In the genomic region with DNA sequence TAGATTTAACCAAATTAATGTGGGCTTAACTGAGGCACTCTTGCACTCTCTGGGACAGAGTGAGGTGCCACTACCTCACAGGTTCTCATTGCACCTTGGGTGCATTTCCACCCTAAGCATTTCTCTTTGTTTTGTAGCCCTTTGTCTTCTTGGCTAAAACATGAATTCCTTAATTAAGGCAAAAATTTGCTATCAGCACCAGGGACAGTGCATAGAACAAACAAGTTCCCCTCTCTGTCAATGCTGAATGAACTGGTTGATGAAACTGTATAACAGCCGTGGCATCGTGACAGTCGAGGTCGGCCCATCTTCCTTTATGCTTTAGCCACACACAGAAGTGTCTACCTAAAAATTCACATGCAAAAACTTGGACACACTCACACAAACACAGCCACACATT, we compare ENCODE assay signal across 25 cellular contexts.
DNase-seq lines count a peak whose midpoint lies in the region; TF ChIP-seq lines count a peak whose summit lies in the region.
"Had no signal": no experiment of that assay in that cellular context is flagged by ENCODE, and none has a peak within 500 bp of the region (broad histone marks: within the 10 kb centered on the region; RNA-seq: fewer than 3 reads in every experiment).

No MANE protein-coding gene starts in this region.

- no peaks in the 10 kb centered on the region for H3K9me3 Mint-ChIP-seq in activated CD4-positive, alpha-beta memory T cell treated with anti-CD3 and anti-CD28 coated beads, Interleukin-2, amount 10 ng/mL, durations not matched to agents 7 days and 5 days
- H3K9me3 Mint-ChIP-seq: activated naive CD8-positive, alpha-beta T cell treated with anti-CD3 and anti-CD28 coated beads, Interleukin-2, amount 10 ng/mL, durations not matched to agents 7 days and 5 days; CD14-positive monocyte; stimulated activated effector memory CD8-positive, alpha-beta T cell treated with anti-CD3 and anti-CD28 coated beads, Interleukin-12 subunit alpha, Interleukin-12 subunit beta, amount 100 ng/mL, for 72 hours; type B pancreatic cell had no signal

- H3K4me3 ChIP-seq in H7 (ENCODE audit: insufficient read depth, low read depth, low read length) (no peak overlapping the region), NB4 (ENCODE audit: low read depth, low read length) (no peak overlapping the region)
- H3K4me3 ChIP-seq: SK-N-MC had no signal

- DNase-seq in H7 (peak; percentile 24), NB4 (ENCODE audit: low read depth) (peak; percentile 10), dermis blood vessel endothelial cell (peak; percentile 11), myocyte (ENCODE audit: low read depth) (peak; percentile 20), GDM1 (lab: John Stamatoyannopoulos, UW) (no peak), D341Med (ENCODE audit: low spot score) (no peak)
- no peak for DNase-seq in activated CD4-positive, alpha-beta memory T cell treated with anti-CD3 and anti-CD28 coated beads, Interleukin-2, amount 10 ng/mL, durations not matched to agents 7 days and 5 days
- DNase-seq: activated CD4-positive, alpha-beta T cell treated with anti-CD3 and anti-CD28 coated beads for 4 hours; activated effector memory CD4-positive, alpha-beta T cell treated with anti-CD3 and anti-CD28 coated beads, Interleukin-2, amount 50 U/mL, for 16 hours; activated naive CD8-positive, alpha-beta T cell treated with anti-CD3 and anti-CD28 coated beads, Interleukin-2, amount 10 ng/mL, durations not matched to agents 7 days and 5 days; activated T-cell treated with anti-CD3 and anti-CD28 coated beads, Interleukin-2, amount 50 U/mL, for 1 hour; Calu3; DND-41; mesenchymal stem cell; NCI-H1417; NCI-H2081 treated with DMSO at 0.1 percent for 48 hours; NCI-H226; NCI-H748 treated with DMSO at 0.1 percent for 48 hours; posterior cingulate gyrus; stimulated activated CD4-positive, alpha-beta T cell treated with anti-CD3 and anti-CD28 coated beads, Interleukin-12 subunit alpha, Interleukin-12 subunit beta, amount 100 ng/mL, for 4 hours; stimulated activated CD4-positive, alpha-beta T cell treated with anti-CD3 and anti-CD28 coated beads, Interleukin-4, amount 100 ng/mL, for 24 hours had no signal

- H3K27me3 Mint-ChIP-seq in activated CD4-positive, alpha-beta memory T cell treated with anti-CD3 and anti-CD28 coated beads, Interleukin-2, amount 10 ng/mL, durations not matched to agents 7 days and 5 days: peaks cover 8% of the 10 kb centered on the region

- H3K4me1 Mint-ChIP-seq in activated CD4-positive, alpha-beta memory T cell treated with anti-CD3 and anti-CD28 coated beads, Interleukin-2, amount 10 ng/mL, durations not matched to agents 7 days and 5 days: no peaks in the 10 kb centered on the region
- H3K4me1 Mint-ChIP-seq: activated naive CD8-positive, alpha-beta T cell treated with anti-CD3 and anti-CD28 coated beads, Interleukin-2, amount 10 ng/mL, durations not matched to agents 7 days and 5 days; CD14-positive monocyte; stimulated activated effector memory CD8-positive, alpha-beta T cell treated with anti-CD3 and anti-CD28 coated beads, Interleukin-12 subunit alpha, Interleukin-12 subunit beta, amount 100 ng/mL, for 72 hours had no signal

- H3K27me3 ChIP-seq in H7 (ENCODE audit: control insufficient read depth, insufficient read depth, low read length): no peaks in the 10 kb centered on the region

- no peak for TF ChIP-seq CTCF in NB4 (IDR thresholded peaks at IDR 0.05; ENCODE audit: low read depth, low read length)

- H3K4me3 Mint-ChIP-seq in activated CD4-positive, alpha-beta memory T cell treated with anti-CD3 and anti-CD28 coated beads, Interleukin-2, amount 10 ng/mL, durations not matched to agents 7 days and 5 days: no peak overlapping the region
- H3K4me3 Mint-ChIP-seq: activated naive CD8-positive, alpha-beta T cell treated with anti-CD3 and anti-CD28 coated beads, Interleukin-2, amount 10 ng/mL, durations not matched to agents 7 days and 5 days; CD14-positive monocyte; stimulated activated effector memory CD8-positive, alpha-beta T cell treated with anti-CD3 and anti-CD28 coated beads, Interleukin-12 subunit alpha, Interleukin-12 subunit beta, amount 100 ng/mL, for 72 hours; type B pancreatic cell had no signal

- no peak overlapping the region for H3K27ac Mint-ChIP-seq in activated CD4-positive, alpha-beta memory T cell treated with anti-CD3 and anti-CD28 coated beads, Interleukin-2, amount 10 ng/mL, durations not matched to agents 7 days and 5 days
- H3K27ac Mint-ChIP-seq: activated naive CD8-positive, alpha-beta T cell treated with anti-CD3 and anti-CD28 coated beads, Interleukin-2, amount 10 ng/mL, durations not matched to agents 7 days and 5 days; CD14-positive monocyte; stimulated activated effector memory CD8-positive, alpha-beta T cell treated with anti-CD3 and anti-CD28 coated beads, Interleukin-12 subunit alpha, Interleukin-12 subunit beta, amount 100 ng/mL, for 72 hours; type B pancreatic cell had no signal

- H3K36me3 ChIP-seq in H7 (replicated peaks; ENCODE audit: control insufficient read depth, insufficient read depth, low read length): no peaks in the 10 kb centered on the region

- H3K36me3 Mint-ChIP-seq in activated CD4-positive, alpha-beta memory T cell treated with anti-CD3 and anti-CD28 coated beads, Interleukin-2, amount 10 ng/mL, durations not matched to agents 7 days and 5 days (ENCODE audit: low read depth): no peaks in the 10 kb centered on the region
- H3K36me3 Mint-ChIP-seq: activated naive CD8-positive, alpha-beta T cell treated with anti-CD3 and anti-CD28 coated beads, Interleukin-2, amount 10 ng/mL, durations not matched to agents 7 days and 5 days; CD14-positive monocyte; stimulated activated effector memory CD8-positive, alpha-beta T cell treated with anti-CD3 and anti-CD28 coated beads, Interleukin-12 subunit alpha, Interleukin-12 subunit beta, amount 100 ng/mL, for 72 hours; type B pancreatic cell had no signal

- CTCF ChIA-PET in activated CD4-positive, alpha-beta memory T cell treated with anti-CD3 and anti-CD28 coated beads, Interleukin-2, amount 10 ng/mL, durations not matched to agents 7 days and 5 days (lab: Charles Lee): no interaction called here

- no peak for TF ChIP-seq POLR2A in NB4 (IDR thresholded peaks at IDR 0.05; ENCODE audit: extremely low read depth, insufficient read length)

- POLR2A ChIA-PET in activated CD4-positive, alpha-beta memory T cell treated with anti-CD3 and anti-CD28 coated beads, Interleukin-2, amount 10 ng/mL, durations not matched to agents 7 days and 5 days (lab: Charles Lee): no interaction called here

Comparison
In these comparisons a context has a peak if more than half of its experiments do, and no peak if none do; other contexts are left out.
1. DNase-seq: peak in H7 (single experiment), NB4 (single experiment), dermis blood vessel endothelial cell (single experiment) and myocyte (single experiment); none in activated CD4-positive, alpha-beta memory T cell treated with anti-CD3 and anti-CD28 coated beads, Interleukin-2, amount 10 ng/mL, durations not matched to agents 7 days and 5 days (single experiment), GDM1 (single experiment) and D341Med (single experiment).